In the genomic region with DNA sequence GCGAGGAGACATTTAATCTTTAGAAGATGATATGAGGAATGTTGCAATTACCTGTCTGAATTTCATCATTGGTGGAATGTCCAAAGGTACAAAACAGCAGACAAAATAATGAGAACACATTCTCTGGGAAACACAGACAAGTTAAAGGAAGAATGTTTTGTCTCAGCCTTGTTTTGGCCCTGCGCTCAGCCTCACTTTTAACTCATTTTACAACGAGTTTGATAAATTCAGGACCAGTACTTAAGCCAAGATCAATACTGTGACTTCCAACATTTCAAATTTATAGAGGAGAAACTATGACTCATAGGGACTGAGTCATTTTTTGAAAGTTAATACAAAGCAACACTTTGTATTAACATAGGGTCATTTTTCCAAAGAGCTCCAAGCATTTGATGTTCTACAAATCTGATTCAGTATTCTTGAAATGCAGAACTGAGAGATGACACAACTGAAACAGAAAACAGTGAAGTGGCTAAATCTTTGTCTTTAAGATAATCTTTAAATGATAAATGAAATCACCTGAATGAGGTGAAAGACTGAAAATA, we compare ENCODE assay signal across 1 cellular context.
TF ChIP-seq lines count a peak whose summit lies in the region.

No MANE protein-coding gene starts in this region.

TF ChIP-seq in A549, 52 proteins besides CTCF, POLR2A, EP300 and RAD21 (continued from another document):
- TF ChIP-seq SMC3 (IDR thresholded peaks at IDR 0.05), result peak; percentile 27; the same call in 1 of the 3 replicates
- TF ChIP-seq, protein P1, sequence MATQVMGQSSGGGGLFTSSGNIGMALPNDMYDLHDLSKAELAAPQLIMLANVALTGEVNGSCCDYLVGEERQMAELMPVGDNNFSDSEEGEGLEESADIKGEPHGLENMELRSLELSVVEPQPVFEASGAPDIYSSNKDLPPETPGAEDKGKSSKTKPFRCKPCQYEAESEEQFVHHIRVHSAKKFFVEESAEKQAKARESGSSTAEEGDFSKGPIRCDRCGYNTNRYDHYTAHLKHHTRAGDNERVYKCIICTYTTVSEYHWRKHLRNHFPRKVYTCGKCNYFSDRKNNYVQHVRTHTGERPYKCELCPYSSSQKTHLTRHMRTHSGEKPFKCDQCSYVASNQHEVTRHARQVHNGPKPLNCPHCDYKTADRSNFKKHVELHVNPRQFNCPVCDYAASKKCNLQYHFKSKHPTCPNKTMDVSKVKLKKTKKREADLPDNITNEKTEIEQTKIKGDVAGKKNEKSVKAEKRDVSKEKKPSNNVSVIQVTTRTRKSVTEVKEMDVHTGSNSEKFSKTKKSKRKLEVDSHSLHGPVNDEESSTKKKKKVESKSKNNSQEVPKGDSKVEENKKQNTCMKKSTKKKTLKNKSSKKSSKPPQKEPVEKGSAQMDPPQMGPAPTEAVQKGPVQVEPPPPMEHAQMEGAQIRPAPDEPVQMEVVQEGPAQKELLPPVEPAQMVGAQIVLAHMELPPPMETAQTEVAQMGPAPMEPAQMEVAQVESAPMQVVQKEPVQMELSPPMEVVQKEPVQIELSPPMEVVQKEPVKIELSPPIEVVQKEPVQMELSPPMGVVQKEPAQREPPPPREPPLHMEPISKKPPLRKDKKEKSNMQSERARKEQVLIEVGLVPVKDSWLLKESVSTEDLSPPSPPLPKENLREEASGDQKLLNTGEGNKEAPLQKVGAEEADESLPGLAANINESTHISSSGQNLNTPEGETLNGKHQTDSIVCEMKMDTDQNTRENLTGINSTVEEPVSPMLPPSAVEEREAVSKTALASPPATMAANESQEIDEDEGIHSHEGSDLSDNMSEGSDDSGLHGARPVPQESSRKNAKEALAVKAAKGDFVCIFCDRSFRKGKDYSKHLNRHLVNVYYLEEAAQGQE (IDR thresholded peaks at IDR 0.05), result no peak
